25 cellular contexts compared by ENCODE assay signal in genomic region chrX:125407314-125407713, GRCh38.
A peak's percentile ranks its signal among the peaks of the same experiment; 100 is the strongest.
DNase-seq lines count a peak whose midpoint lies in the region; ATAC-seq, FAIRE-seq and TF ChIP-seq lines count a peak whose summit lies in the region.
"Had no signal": no experiment of that assay in that cellular context is flagged by ENCODE, and none has a peak within 500 bp of the region (broad histone marks: within the 10 kb centered on the region; RNA-seq: fewer than 3 reads in every experiment).

No MANE protein-coding gene starts in this region.

- no peak for TF ChIP-seq RAD21 in A549 (conservative IDR thresholded peaks at IDR 0.05 in 1 of 2, IDR thresholded peaks at IDR 0.05 in 1 of 2)
- no peak for TF ChIP-seq RAD21 in K562 (CRISPR knock-in tag; conservative IDR thresholded peaks at IDR 0.05 in 1 of 2, IDR thresholded peaks at IDR 0.05 in 1 of 2)

- TF ChIP-seq CTCF in A549 (IDR thresholded peaks at IDR 0.05) (no peak), PC-3 (conservative IDR thresholded peaks at IDR 0.05; ENCODE audit: low read depth, low read length) (no peak), K562 (IDR thresholded peaks at IDR 0.05 in 2 of 3, conservative IDR thresholded peaks at IDR 0.05 in 1 of 3; ENCODE audit: insufficient read depth in 2 of 3, low read depth in 1 of 3, low read length in 3 of 3) (no peak), psoas muscle (IDR thresholded peaks at IDR 0.05) (no peak)

- no peak overlapping the region for H3K4me2 ChIP-seq in A549
- H3K4me2 ChIP-seq in PC-3 (ENCODE audit: low read length) = 0 out of 2 replicates have a peak overlapping the region, but pooled peaks have one; percentile 13
- no peak overlapping the region for H3K4me2 ChIP-seq in K562 (ENCODE audit: insufficient read depth, low read length)
- H3K4me2 ChIP-seq: BLaER1 had no signal

- CTCF ChIA-PET in A549 (lab: Yijun Ruan, JAX) = no interaction called here
- CTCF ChIA-PET in PC-3 (lab: Charles Lee) = no interaction called here
- CTCF ChIA-PET in K562 (lab: Yijun Ruan, JAX; ENCODE audit: low intra/inter-chr PET ratio) = no interaction called here

- intact Hi-C loops in PC-3 (cut with micrococcal nuclease) (no loop called here), K562 (cut with micrococcal nuclease) (no loop called here), psoas muscle (cut with DNase I) (no loop called here)

- H3K4me3 ChIP-seq in A549 = no peak overlapping the region
- no peak overlapping the region for H3K4me3 ChIP-seq in PC-3 (ENCODE audit: low read length)
- no peak overlapping the region for H3K4me3 ChIP-seq in K562
- no peak overlapping the region for H3K4me3 ChIP-seq in effector memory CD4-positive, alpha-beta T cell (ENCODE audit: insufficient read depth, low read depth, low read length, poor library complexity, severe bottlenecking)
- no peak overlapping the region for H3K4me3 ChIP-seq in psoas muscle
- H3K4me3 ChIP-seq: BLaER1, GM12878 had no signal

- H3K27me3 ChIP-seq in PC-3 (ENCODE audit: low read length) (no peaks in the 10 kb centered on the region), K562 (ENCODE audit: control insufficient read depth in 2 of 2, insufficient read depth in 2 of 2, low read length in 2 of 2) (no peaks in the 10 kb centered on the region), psoas muscle (ENCODE audit: insufficient read depth in 3 of 3, low read length in 2 of 3) (no peaks in the 10 kb centered on the region)
- no peaks in the 10 kb centered on the region for H3K27me3 ChIP-seq in effector memory CD4-positive, alpha-beta T cell (replicated peaks; ENCODE audit: control insufficient read depth, insufficient read depth, low read length, poor library complexity, severe bottlenecking)
- H3K27me3 ChIP-seq: BE2C had no signal

- no peak for ATAC-seq in A549
- peak; percentile 84 for ATAC-seq in PC-3
- ATAC-seq in K562 = no peak
- no peak for ATAC-seq in psoas muscle
- ATAC-seq: GM12878 had no signal

- H3K27ac ChIP-seq in A549 = no peak overlapping the region
- H3K27ac ChIP-seq in PC-3 (ENCODE audit: low read length) = no peak overlapping the region
- H3K27ac ChIP-seq in K562 (ENCODE audit: extremely low read depth, low read depth, low read length) = no peak overlapping the region
- no peak overlapping the region for H3K27ac ChIP-seq in effector memory CD4-positive, alpha-beta T cell (ENCODE audit: insufficient read depth, low read length, poor library complexity, severe bottlenecking)
- no peak overlapping the region for H3K27ac ChIP-seq in psoas muscle
- H3K27ac ChIP-seq: 22Rv1, BLaER1 had no signal

- H3K4me1 ChIP-seq in A549 = no peaks in the 10 kb centered on the region
- H3K4me1 ChIP-seq in PC-3 (ENCODE audit: insufficient read depth, low read length) = peaks cover 10% of the 10 kb centered on the region
- peaks cover 3 to 27% of the 10 kb centered on the region in 2 experiments; a peak in 3 of 5 replicates for H3K4me1 ChIP-seq in K562 (replicated peaks in 1 of 2; ENCODE audit: control insufficient read depth in 2 of 2, insufficient read depth in 2 of 2, low read length in 2 of 2)
- no peaks in the 10 kb centered on the region for H3K4me1 ChIP-seq in effector memory CD4-positive, alpha-beta T cell (ENCODE audit: control insufficient read depth, insufficient read depth, low read length, poor library complexity, severe bottlenecking)
- no peaks in the 10 kb centered on the region for H3K4me1 ChIP-seq in psoas muscle
- H3K4me1 ChIP-seq: BE2C, BLaER1 had no signal

- in situ Hi-C loops in K562 (cut with MboI) = no loop called here

- DNase-seq in A549 (ENCODE audit: low read depth in 1 of 2, low spot score in 1 of 2) = no peak
- DNase-seq in PC-3 = peak; percentile 54
- no peak for DNase-seq in K562 (ENCODE audit: extremely low read depth in 1 of 4, low spot score in 3 of 4)
- DNase-seq in effector memory CD4-positive, alpha-beta T cell = no peak
- DNase-seq in activated CD4-positive, CD25-positive, alpha-beta regulatory T cell (lab: John Stamatoyannopoulos, UW) = no peak
- DNase-seq in psoas muscle = no peak
- DNase-seq: ACHN; BE2C; C1 segment of cervical spinal cord; CD4-positive, alpha-beta memory T cell; CD4-positive, CD25-positive, alpha-beta regulatory T cell; CD8-positive, alpha-beta memory T cell; COR-L47; DMS 273 treated with DMSO at 0.1 percent for 48 hours; DMS153; DMS53; DMS79; DND-41; EL; GDM1 had no signal

- POLR2A ChIA-PET in A549 (lab: Yijun Ruan, JAX) (no interaction called here), PC-3 (lab: Charles Lee; ENCODE audit: unreplicated experiment) (no interaction called here), K562 (lab: Yijun Ruan, JAX) (no interaction called here)

- no peaks in the 10 kb centered on the region for H3K9me3 ChIP-seq in A549
- H3K9me3 ChIP-seq in PC-3 (ENCODE audit: low read length) = no peaks in the 10 kb centered on the region
- peaks cover 2% of the 10 kb centered on the region; the same call in 1 of the 2 replicates for H3K9me3 ChIP-seq in K562 (replicated peaks; ENCODE audit: control insufficient read depth, insufficient read depth, low read depth, low read length)
- no peaks in the 10 kb centered on the region for H3K9me3 ChIP-seq in effector memory CD4-positive, alpha-beta T cell (ENCODE audit: control insufficient read depth, low read length)
- H3K9me3 ChIP-seq in psoas muscle = no peaks in the 10 kb centered on the region
- H3K9me3 ChIP-seq: BE2C, BLaER1 had no signal

- H3K9me2 ChIP-seq in PC-3 (replicated peaks; ENCODE audit: low read length) = no peaks in the 10 kb centered on the region

- WGBS in A549 (ENCODE audit: missing lambda C conversion rate) = 0% methylated on average over 1 of the region's 1 CpG
- WGBS in K562 (ENCODE audit: insufficient coverage, low coverage, missing lambda C conversion rate) = 73% methylated on average over 1 of the region's 1 CpG
- 31 to 49% (median 42%) methylated on average over 1 of the region's 1 CpG for WGBS in psoas muscle, 3 donors

- no peaks in the 10 kb centered on the region for H4K20me1 ChIP-seq in PC-3 (ENCODE audit: low read length)
- no peaks in the 10 kb centered on the region for H4K20me1 ChIP-seq in K562 (replicated peaks; ENCODE audit: control insufficient read depth, insufficient read depth, low read length)
- H4K20me1 ChIP-seq: BLaER1 had no signal

- no peaks in the 10 kb centered on the region for H3K9me1 ChIP-seq in K562 (ENCODE audit: control insufficient read depth, insufficient read depth, low read length)

- H2AFZ ChIP-seq in PC-3 (ENCODE audit: low read length) = no peak overlapping the region
- H2AFZ ChIP-seq in K562 (ENCODE audit: low read depth, low read length) = peak overlapping the region; percentile 50; the same call in 1 of the 2 replicates

- H3K9ac ChIP-seq in PC-3 (ENCODE audit: low read length) (no peak overlapping the region), K562 (ENCODE audit: insufficient read depth in 1 of 2, low read depth in 2 of 2, low read length in 2 of 2) (no peak overlapping the region)
- H3K9ac ChIP-seq: BLaER1 had no signal

- no peak for TF ChIP-seq EP300 in A549 (IDR thresholded peaks at IDR 0.05)
- no peak for TF ChIP-seq EP300 in K562 (IDR thresholded peaks at IDR 0.05; ENCODE audit: low read length)

- no peak for TF ChIP-seq POLR2A in A549 (IDR thresholded peaks at IDR 0.05; ENCODE audit: low read length)
- TF ChIP-seq POLR2A in K562 (conservative IDR thresholded peaks at IDR 0.05) = no peak

- no peaks in the 10 kb centered on the region for H3F3A ChIP-seq in PC-3 (ENCODE audit: low read length, unreplicated experiment)

- FAIRE-seq in A549 (lab: Jason Lieb, UNC) = peak; percentile 78
- FAIRE-seq in K562 (lab: Jason Lieb, UNC) = no peak
- FAIRE-seq: GM12878, GM12892, GM19239 had no signal

- BruUV-seq in PC-3 (replicated peaks; lab: Mats Ljungman, UMichigan) (no TSS peak), K562 (replicated peaks; lab: Mats Ljungman, UMichigan) (no TSS peak)

- no peaks in the 10 kb centered on the region for H3K79me2 ChIP-seq in PC-3 (ENCODE audit: low read length)
- no peaks in the 10 kb centered on the region for H3K79me2 ChIP-seq in K562 (ENCODE audit: control insufficient read depth, insufficient read depth, low read length)

- no peaks in the 10 kb centered on the region for H3K36me3 ChIP-seq in PC-3 (ENCODE audit: low read depth, low read length)
- no peaks in the 10 kb centered on the region; the same call in 2 of the 3 replicates for H3K36me3 ChIP-seq in K562 (ENCODE audit: control insufficient read depth, insufficient read depth, low read length)
- no peaks in the 10 kb centered on the region for H3K36me3 ChIP-seq in effector memory CD4-positive, alpha-beta T cell (ENCODE audit: control insufficient read depth, insufficient read depth, low read length)
- no peaks in the 10 kb centered on the region for H3K36me3 ChIP-seq in psoas muscle (ENCODE audit: insufficient read depth in 1 of 2, low read depth in 1 of 2)
- H3K36me3 ChIP-seq: BE2C, BLaER1 had no signal

TF ChIP-seq in A549, 52 proteins besides CTCF, POLR2A, EP300 and RAD21 (continues in another document):
- TF ChIP-seq CBX8 (IDR thresholded peaks at IDR 0.05) (no peak), ZC3H11A (IDR thresholded peaks at IDR 0.05) (no peak), TP53 (CRISPR knock-in tag; IDR thresholded peaks at IDR 0.05) (no peak), CHD2 (IDR thresholded peaks at IDR 0.05; ENCODE audit: low read length, partially characterized antibody) (no peak), CBX2 (IDR thresholded peaks at IDR 0.05; ENCODE audit: borderline replicate concordance, low read depth) (no peak), RARB (CRISPR knock-in tag; IDR thresholded peaks at IDR 0.05) (no peak), MYC (IDR thresholded peaks at IDR 0.05; ENCODE audit: borderline replicate concordance, low read length) (no peak), HOXB5 (CRISPR knock-in tag; IDR thresholded peaks at IDR 0.05) (no peak), SMC3 (IDR thresholded peaks at IDR 0.05) (no peak)
- TF ChIP-seq, protein P1, sequence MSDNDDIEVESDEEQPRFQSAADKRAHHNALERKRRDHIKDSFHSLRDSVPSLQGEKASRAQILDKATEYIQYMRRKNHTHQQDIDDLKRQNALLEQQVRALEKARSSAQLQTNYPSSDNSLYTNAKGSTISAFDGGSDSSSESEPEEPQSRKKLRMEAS (IDR thresholded peaks at IDR 0.05) = no peak

TF ChIP-seq in K562, 482 proteins besides CTCF, POLR2A, EP300 and RAD21 (continues in another document):
- TF ChIP-seq, protein P2, sequence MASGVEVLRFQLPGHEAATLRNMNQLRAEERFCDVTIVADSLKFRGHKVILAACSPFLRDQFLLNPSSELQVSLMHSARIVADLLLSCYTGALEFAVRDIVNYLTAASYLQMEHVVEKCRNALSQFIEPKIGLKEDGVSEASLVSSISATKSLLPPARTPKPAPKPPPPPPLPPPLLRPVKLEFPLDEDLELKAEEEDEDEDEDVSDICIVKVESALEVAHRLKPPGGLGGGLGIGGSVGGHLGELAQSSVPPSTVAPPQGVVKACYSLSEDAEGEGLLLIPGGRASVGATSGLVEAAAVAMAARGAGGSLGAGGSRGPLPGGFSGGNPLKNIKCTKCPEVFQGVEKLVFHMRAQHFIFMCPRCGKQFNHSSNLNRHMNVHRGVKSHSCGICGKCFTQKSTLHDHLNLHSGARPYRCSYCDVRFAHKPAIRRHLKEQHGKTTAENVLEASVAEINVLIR (CRISPR knock-in tag; IDR thresholded peaks at IDR 0.05) = no peak
- TF ChIP-seq MIER1 (IDR thresholded peaks at IDR 0.05; ENCODE audit: low read depth) (no peak), ZNF785 (CRISPR knock-in tag; IDR thresholded peaks at IDR 0.05) (no peak), ZNF3 (CRISPR knock-in tag; IDR thresholded peaks at IDR 0.05) (no peak)
